ENCODE assay signal across 1 cellular context in the genomic region with DNA sequence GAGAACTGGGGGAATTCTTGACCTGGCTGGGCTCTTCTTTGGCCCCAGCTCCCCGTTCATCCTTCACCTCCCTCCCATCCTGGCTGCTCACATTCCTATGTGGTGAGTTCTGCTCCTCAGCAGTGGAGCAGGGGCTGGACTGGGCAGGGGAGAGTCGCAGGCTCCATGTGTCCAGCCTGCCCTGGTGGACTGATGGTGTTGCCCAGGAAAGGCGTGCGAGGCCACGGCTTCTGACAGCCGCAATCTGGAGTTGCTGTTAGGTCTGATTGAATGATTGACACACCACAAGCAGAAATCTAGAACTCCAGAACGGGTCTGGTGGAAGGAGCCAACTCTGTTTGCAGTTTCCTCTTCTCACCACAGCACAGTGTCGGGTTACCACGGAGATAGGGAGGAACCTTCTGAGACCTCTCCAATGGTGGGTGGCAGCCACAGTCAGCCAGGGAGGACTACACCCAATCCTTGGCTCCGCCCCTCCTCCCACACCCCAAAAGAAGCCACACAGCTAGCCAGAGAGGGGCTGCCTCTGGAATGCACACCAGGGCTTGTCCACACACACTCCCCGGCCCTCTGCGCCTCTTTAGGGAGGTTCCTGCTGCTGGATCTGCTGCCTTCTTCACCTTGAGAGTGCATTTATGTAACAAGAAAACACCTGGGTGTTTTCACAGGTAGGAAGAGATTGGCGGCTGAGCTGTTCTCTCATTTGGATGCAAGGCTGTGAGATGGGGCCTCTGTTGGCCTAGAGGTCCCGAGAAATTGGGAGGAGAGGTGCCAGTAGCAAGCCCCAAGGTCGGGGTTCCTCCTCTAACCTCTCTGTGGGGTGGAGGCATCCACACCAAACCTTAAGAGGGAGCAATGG.
TF ChIP-seq lines count a peak whose summit lies in the region.

No MANE protein-coding gene starts in this region.

TF ChIP-seq in GM23338, 12 proteins besides CTCF, POLR2A, EP300 and RAD21 (continued from another document):
- TF ChIP-seq, protein P1, sequence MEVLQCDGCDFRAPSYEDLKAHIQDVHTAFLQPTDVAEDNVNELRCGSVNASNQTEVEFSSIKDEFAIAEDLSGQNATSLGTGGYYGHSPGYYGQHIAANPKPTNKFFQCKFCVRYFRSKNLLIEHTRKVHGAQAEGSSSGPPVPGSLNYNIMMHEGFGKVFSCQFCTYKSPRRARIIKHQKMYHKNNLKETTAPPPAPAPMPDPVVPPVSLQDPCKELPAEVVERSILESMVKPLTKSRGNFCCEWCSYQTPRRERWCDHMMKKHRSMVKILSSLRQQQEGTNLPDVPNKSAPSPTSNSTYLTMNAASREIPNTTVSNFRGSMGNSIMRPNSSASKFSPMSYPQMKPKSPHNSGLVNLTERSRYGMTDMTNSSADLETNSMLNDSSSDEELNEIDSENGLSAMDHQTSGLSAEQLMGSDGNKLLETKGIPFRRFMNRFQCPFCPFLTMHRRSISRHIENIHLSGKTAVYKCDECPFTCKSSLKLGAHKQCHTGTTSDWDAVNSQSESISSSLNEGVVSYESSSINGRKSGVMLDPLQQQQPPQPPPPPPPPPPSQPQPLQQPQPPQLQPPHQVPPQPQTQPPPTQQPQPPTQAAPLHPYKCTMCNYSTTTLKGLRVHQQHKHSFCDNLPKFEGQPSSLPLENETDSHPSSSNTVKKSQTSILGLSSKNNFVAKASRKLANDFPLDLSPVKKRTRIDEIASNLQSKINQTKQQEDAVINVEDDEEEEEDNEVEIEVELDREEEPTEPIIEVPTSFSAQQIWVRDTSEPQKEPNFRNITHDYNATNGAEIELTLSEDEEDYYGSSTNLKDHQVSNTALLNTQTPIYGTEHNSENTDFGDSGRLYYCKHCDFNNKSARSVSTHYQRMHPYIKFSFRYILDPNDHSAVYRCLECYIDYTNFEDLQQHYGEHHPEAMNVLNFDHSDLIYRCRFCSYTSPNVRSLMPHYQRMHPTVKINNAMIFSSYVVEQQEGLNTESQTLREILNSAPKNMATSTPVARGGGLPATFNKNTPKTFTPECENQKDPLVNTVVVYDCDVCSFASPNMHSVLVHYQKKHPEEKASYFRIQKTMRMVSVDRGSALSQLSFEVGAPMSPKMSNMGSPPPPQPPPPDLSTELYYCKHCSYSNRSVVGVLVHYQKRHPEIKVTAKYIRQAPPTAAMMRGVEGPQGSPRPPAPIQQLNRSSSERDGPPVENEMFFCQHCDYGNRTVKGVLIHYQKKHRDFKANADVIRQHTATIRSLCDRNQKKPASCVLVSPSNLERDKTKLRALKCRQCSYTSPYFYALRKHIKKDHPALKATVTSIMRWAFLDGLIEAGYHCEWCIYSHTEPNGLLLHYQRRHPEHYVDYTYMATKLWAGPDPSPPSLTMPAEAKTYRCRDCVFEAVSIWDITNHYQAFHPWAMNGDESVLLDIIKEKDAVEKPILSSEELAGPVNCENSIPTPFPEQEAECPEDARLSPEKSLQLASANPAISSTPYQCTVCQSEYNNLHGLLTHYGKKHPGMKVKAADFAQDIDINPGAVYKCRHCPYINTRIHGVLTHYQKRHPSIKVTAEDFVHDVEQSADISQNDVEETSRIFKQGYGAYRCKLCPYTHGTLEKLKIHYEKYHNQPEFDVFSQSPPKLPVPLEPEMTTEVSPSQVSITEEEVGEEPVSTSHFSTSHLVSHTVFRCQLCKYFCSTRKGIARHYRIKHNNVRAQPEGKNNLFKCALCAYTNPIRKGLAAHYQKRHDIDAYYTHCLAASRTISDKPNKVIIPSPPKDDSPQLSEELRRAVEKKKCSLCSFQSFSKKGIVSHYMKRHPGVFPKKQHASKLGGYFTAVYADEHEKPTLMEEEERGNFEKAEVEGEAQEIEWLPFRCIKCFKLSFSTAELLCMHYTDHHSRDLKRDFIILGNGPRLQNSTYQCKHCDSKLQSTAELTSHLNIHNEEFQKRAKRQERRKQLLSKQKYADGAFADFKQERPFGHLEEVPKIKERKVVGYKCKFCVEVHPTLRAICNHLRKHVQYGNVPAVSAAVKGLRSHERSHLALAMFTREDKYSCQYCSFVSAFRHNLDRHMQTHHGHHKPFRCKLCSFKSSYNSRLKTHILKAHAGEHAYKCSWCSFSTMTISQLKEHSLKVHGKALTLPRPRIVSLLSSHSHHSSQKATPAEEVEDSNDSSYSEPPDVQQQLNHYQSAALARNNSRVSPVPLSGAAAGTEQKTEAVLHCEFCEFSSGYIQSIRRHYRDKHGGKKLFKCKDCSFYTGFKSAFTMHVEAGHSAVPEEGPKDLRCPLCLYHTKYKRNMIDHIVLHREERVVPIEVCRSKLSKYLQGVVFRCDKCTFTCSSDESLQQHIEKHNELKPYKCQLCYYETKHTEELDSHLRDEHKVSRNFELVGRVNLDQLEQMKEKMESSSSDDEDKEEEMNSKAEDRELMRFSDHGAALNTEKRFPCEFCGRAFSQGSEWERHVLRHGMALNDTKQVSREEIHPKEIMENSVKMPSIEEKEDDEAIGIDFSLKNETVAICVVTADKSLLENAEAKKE (CRISPR knock-in tag; IDR thresholded peaks at IDR 0.05) = no peak
- TF ChIP-seq, protein P2, sequence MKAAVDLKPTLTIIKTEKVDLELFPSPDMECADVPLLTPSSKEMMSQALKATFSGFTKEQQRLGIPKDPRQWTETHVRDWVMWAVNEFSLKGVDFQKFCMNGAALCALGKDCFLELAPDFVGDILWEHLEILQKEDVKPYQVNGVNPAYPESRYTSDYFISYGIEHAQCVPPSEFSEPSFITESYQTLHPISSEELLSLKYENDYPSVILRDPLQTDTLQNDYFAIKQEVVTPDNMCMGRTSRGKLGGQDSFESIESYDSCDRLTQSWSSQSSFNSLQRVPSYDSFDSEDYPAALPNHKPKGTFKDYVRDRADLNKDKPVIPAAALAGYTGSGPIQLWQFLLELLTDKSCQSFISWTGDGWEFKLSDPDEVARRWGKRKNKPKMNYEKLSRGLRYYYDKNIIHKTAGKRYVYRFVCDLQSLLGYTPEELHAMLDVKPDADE (IDR thresholded peaks at IDR 0.05) = no peak
- no peak for TF ChIP-seq JUNB (IDR thresholded peaks at IDR 0.05; ENCODE audit: unreplicated experiment)
- TF ChIP-seq EZH2phosphoT487 (IDR thresholded peaks at IDR 0.05; ENCODE audit: unreplicated experiment) = no peak
- no peak for TF ChIP-seq ZNF114 (CRISPR knock-in tag; IDR thresholded peaks at IDR 0.05)
- TF ChIP-seq STAT1 (IDR thresholded peaks at IDR 0.05; ENCODE audit: unreplicated experiment) = no peak
